In the genomic region with DNA sequence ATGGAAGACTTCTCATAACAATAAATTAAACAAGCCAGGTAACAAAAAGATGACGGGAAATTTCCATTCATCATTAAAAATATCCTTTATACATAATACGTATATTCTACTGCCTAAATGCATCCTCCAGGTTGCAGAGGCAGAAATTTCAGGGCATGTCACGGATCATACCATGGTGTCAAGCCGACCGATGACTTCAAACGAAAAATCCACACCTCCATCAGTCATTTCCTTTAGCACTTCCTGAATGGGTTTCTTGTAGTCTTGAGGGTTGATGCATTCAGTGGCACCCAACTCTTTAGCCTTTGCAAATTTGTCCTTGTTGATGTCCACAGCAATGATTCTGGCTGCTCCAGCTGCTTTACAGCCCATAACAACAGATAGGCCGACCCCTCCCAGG, we compare ENCODE assay signal across 4 cellular contexts. TPM values are rescaled to one million over a fixed set of nuclear protein-coding genes. Genes with fewer than 3 reads are reported as not detected.
"Had no signal": no experiment of that assay in that cellular context is flagged by ENCODE, and none has a peak within 500 bp of the region (broad histone marks: within the 10 kb centered on the region; RNA-seq: fewer than 3 reads in every experiment).

No MANE protein-coding gene starts in this region.

RNA-seq across cellular contexts. Expression of gene ADH1C, which starts 9.9 kb away (rescaled TPM):
- total RNA-seq: LHCN-M2, MCF 10A, NCI-H460 had no signal

RNA-seq across cellular contexts. Expression of gene ADH1B, which starts 21.4 kb away (rescaled TPM):
- total RNA-seq: LHCN-M2, M059J, NCI-H460 had no signal

RNA-seq across cellular contexts. Expression of gene ADH1A, which starts 51.8 kb away (rescaled TPM):
- total RNA-seq: LHCN-M2, M059J, NCI-H460 had no signal
